Comparison of ENCODE assay signal across 8 cellular contexts in the genomic region with DNA sequence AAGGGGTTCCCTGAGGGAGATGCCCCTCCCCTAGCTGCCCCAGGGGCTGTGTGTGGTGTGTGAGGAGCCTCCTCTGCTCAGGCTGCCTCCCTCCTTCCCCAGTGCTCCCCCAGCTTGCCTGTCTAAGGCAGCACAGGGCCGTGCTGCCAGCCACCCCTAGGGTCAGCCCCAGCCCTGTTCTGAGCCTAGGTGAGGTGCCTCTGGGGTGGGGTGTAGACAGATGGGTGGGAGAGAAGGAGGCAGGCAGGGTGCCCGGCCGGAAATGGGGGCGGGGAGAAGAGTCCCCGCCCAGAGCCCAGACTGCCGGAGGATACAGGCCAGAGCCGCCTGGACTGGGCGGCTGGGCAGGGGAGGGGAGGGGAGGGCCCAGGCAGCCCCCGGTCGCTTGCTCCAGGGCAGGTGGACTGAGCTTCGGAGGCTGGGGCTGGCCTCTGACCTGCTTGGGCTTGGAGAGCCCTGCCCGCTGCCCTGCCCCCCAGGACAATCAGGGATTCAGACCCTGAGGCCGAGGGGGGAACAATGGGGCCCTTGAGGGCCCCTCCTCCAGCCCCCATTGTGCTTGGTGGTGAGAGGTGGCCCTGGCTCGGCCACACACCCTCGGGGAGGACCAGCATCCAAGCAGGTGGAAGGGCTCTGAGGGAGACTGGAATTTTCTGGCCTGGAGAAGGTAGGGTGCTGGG. TPM values are rescaled to one million over a fixed set of nuclear protein-coding genes. Genes with fewer than 3 reads are reported as not detected.
DNase-seq lines count a peak whose midpoint lies in the region; ATAC-seq and TF ChIP-seq lines count a peak whose summit lies in the region.

A gene (plus strand): TSS at position 590 of the 680 bp plus-strand sequence. CDS start 7,829 bp downstream, outside the sequence.

- peak; percentile 66 for DNase-seq in NCI-H69 (lab: John Stamatoyannopoulos, UW)
- DNase-seq in effector memory CD8-positive, alpha-beta T cell = no peak
- peak; percentile 73 for DNase-seq in medulla oblongata (ENCODE audit: extremely low spot score)
- DNase-seq in thyroid gland = no peak
- no peak for DNase-seq in NCI-H446 (lab: John Stamatoyannopoulos, UW)
- no peak for DNase-seq in stimulated activated CD4-positive, alpha-beta T cell treated with anti-CD3 and anti-CD28 coated beads, Interleukin-2, amount 100 ng/mL, for 48 hours
- no peak for DNase-seq in cerebellum (ENCODE audit: low spot score)

- no peaks in the 10 kb centered on the region for H3K9me3 Mint-ChIP-seq in effector memory CD8-positive, alpha-beta T cell

- WGBS in thyroid gland, 2 donors = 59 to 74% methylated on average over 7 to 11 of the region's 15 CpGs

- H3K27ac Mint-ChIP-seq in effector memory CD8-positive, alpha-beta T cell = peak within 1 kb of the TSS in 1 of 2 donors; percentile 86

- H3K27ac ChIP-seq in thyroid gland = peak within 1 kb of the TSS; percentile 49 to 76 (median 71)

- peaks cover 41% of the 10 kb centered on the region for H3K36me3 Mint-ChIP-seq in effector memory CD8-positive, alpha-beta T cell (ENCODE audit: insufficient read depth)

- H3K4me3 ChIP-seq in thyroid gland (replicated peaks in 1 of 3) = no peak within 1 kb of the TSS

- no peaks in the 10 kb centered on the region for H3K9me3 ChIP-seq in thyroid gland

- no peak for TF ChIP-seq CTCF in thyroid gland (IDR thresholded peaks at IDR 0.05)

- no peaks in the 10 kb centered on the region for H3K27me3 Mint-ChIP-seq in effector memory CD8-positive, alpha-beta T cell

- H3K36me3 ChIP-seq in thyroid gland = peaks cover 12 to 16% of the 10 kb centered on the region in 2 donors

- peaks cover 0 to 37% of the 10 kb centered on the region in 2 donors for H3K4me1 ChIP-seq in thyroid gland

- no peak within 1 kb of the TSS for H3K4me3 Mint-ChIP-seq in effector memory CD8-positive, alpha-beta T cell

- peak; percentile 13 for ATAC-seq in effector memory CD8-positive, alpha-beta T cell (replicated peaks)
- ATAC-seq in HG03457 (IDR thresholded peaks at IDR 0.05; ENCODE audit: unreplicated experiment) = no peak

- no peaks in the 10 kb centered on the region for H3K27me3 ChIP-seq in thyroid gland

- intact Hi-C loops in thyroid gland (cut with DNase I) = no loop called here

- peaks cover 4 to 10% of the 10 kb centered on the region in 2 donors for H3K4me1 Mint-ChIP-seq in effector memory CD8-positive, alpha-beta T cell (ENCODE audit: low read depth in 2 of 2)

- no peak for TF ChIP-seq POLR2A in thyroid gland (IDR thresholded peaks at IDR 0.05)

RNA-seq across cellular contexts. Expression of the gene that starts here (rescaled TPM):
- total RNA-seq in thyroid gland = 10 to 100 TPM in 1 of 4 donors, 1 to 10 TPM in 3; 2.1 to 14.0 (median 3.8) TPM
- 0.73 TPM for total RNA-seq in cerebellum

Comparison
In these comparisons a context has a peak if more than half of its experiments do, and no peak if none do; other contexts are left out.
1. DNase-seq: peak in NCI-H69 (single experiment) and medulla oblongata (single experiment); none in effector memory CD8-positive, alpha-beta T cell (0 of 3), thyroid gland (0 of 2), NCI-H446 (0 of 2), stimulated activated CD4-positive, alpha-beta T cell treated with anti-CD3 and anti-CD28 coated beads, Interleukin-2, amount 100 ng/mL, for 48 hours (0 of 2) and cerebellum (single experiment).